Comparison of ENCODE assay signal across 8 cellular contexts in genomic region chr4:81471361-81472248, GRCh38. TPM values are rescaled to one million over a fixed set of nuclear protein-coding genes. Genes with fewer than 3 reads are reported as not detected.
DNase-seq lines count a peak whose midpoint lies in the region; ATAC-seq and TF ChIP-seq lines count a peak whose summit lies in the region.

RASGEF1B (minus strand) TSS chr4:81471907; CDS start chr4:81459508, 12,399 bp downstream.

- peak; percentile 92 for ATAC-seq in GM19395 (IDR thresholded peaks at IDR 0.05; ENCODE audit: unreplicated experiment)
- ATAC-seq in HG03520 (IDR thresholded peaks at IDR 0.05; ENCODE audit: unreplicated experiment), result peak; percentile 87

- H3K4me1 Mint-ChIP-seq in activated CD4-positive, alpha-beta memory T cell treated with anti-CD3 and anti-CD28 coated beads for 36 hours (ENCODE audit: low read depth), result peaks cover 32% of the 10 kb centered on the region

- no peak for DNase-seq in BJ (ENCODE audit: low read depth)
- peak; percentile 87 for DNase-seq in NCI-H774 (lab: John Stamatoyannopoulos, UW)
- peak; percentile 96 for DNase-seq in activated CD4-positive, alpha-beta memory T cell treated with anti-CD3 and anti-CD28 coated beads for 36 hours
- peak; percentile 88 to 97 for DNase-seq in lower leg skin (ENCODE audit: low spot score in 2 of 2)
- DNase-seq in stimulated activated CD4-positive, alpha-beta T cell treated with anti-CD3 and anti-CD28 coated beads, Interleukin-4, amount 100 ng/mL, for 4 hours, result peak; percentile 96 to 97

- H3K27ac ChIP-seq in duodenal mucosa (ENCODE audit: low read depth, low read length), result peak within 1 kb of the TSS; percentile 91

- peak within 1 kb of the TSS; percentile 88 for H3K4me3 Mint-ChIP-seq in activated CD4-positive, alpha-beta memory T cell treated with anti-CD3 and anti-CD28 coated beads for 36 hours

- peaks cover 21 to 27% of the 10 kb centered on the region in 2 donors for H3K4me1 ChIP-seq in duodenal mucosa (ENCODE audit: control insufficient read depth in 1 of 2, insufficient read depth in 2 of 2, low read length in 2 of 2)

- WGBS in lower leg skin, 2 donors, result 0% methylated on average over 21 to 46 of the region's 87 CpGs

- peak within 1 kb of the TSS; percentile 73 to 98 for H3K9ac ChIP-seq in duodenal mucosa (ENCODE audit: low read depth in 1 of 2, low read length in 2 of 2)

- no peaks in the 10 kb centered on the region for H3K36me3 Mint-ChIP-seq in activated CD4-positive, alpha-beta memory T cell treated with anti-CD3 and anti-CD28 coated beads for 36 hours

- no peak for TF ChIP-seq POLR2A in lower leg skin (IDR thresholded peaks at IDR 0.05)

- H3K27me3 ChIP-seq in BJ (ENCODE audit: control insufficient read depth, insufficient read depth, low read length) (peaks cover 17% of the 10 kb centered on the region), duodenal mucosa (ENCODE audit: control insufficient read depth in 1 of 2, insufficient read depth in 2 of 2, low read length in 2 of 2) (no peaks in the 10 kb centered on the region)

- H3K9me3 Mint-ChIP-seq in activated CD4-positive, alpha-beta memory T cell treated with anti-CD3 and anti-CD28 coated beads for 36 hours, result no peaks in the 10 kb centered on the region

- POLR2A ChIA-PET in BJ (lab: Charles Lee), result no interaction called here
- POLR2A ChIA-PET in activated CD4-positive, alpha-beta memory T cell treated with anti-CD3 and anti-CD28 coated beads for 36 hours (lab: Charles Lee), result interaction anchor here (0.8 to 2.3 kb wide), 6 partner anchors 20 to 742 kb away, joined by 3 to 10 read pairs (median 4); no protein-coding TSS in a partner anchor

- H3K36me3 ChIP-seq in BJ (ENCODE audit: control insufficient read depth, insufficient read depth, low read length), result no peaks in the 10 kb centered on the region
- no peaks in the 10 kb centered on the region for H3K36me3 ChIP-seq in duodenal mucosa (ENCODE audit: control insufficient read depth in 1 of 2, insufficient read depth in 2 of 2, low read length in 2 of 2)

- peak within 1 kb of the TSS; percentile 78 for H3K27ac Mint-ChIP-seq in activated CD4-positive, alpha-beta memory T cell treated with anti-CD3 and anti-CD28 coated beads for 36 hours

- intact Hi-C loops in activated CD4-positive, alpha-beta memory T cell treated with anti-CD3 and anti-CD28 coated beads for 36 hours (cut with micrococcal nuclease), result loop anchor here (1.0 to 5.0 kb wide), 9 partner anchors 21 to 957 kb away; partner anchors contain the start of gene HNRNPD
- intact Hi-C loops in lower leg skin (cut with DNase I; ENCODE audit: low total_unique reads), result loop anchor here (1.0 kb wide), 1 partner anchor 65 kb away; no protein-coding TSS in a partner anchor

- CTCF ChIA-PET in BJ (lab: Yijun Ruan, JAX), result interaction anchor here (0.8 to 1.5 kb wide), 4 partner anchors 269 to 797 kb away, joined by 3 to 5 read pairs (median 4); no protein-coding TSS in a partner anchor
- CTCF ChIA-PET in activated CD4-positive, alpha-beta memory T cell treated with anti-CD3 and anti-CD28 coated beads for 36 hours (lab: Charles Lee), result interaction anchor here (0.6 to 9.8 kb wide), 16 partner anchors 12 to 442 kb away, joined by 3 to 183 read pairs (median 3); no protein-coding TSS in a partner anchor

- H3K9me3 ChIP-seq in duodenal mucosa (ENCODE audit: control insufficient read depth in 1 of 2, low read length in 2 of 2), result no peaks in the 10 kb centered on the region

- H3K27me3 Mint-ChIP-seq in activated CD4-positive, alpha-beta memory T cell treated with anti-CD3 and anti-CD28 coated beads for 36 hours, result no peaks in the 10 kb centered on the region

- TF ChIP-seq CTCF in BJ (IDR thresholded peaks at IDR 0.05; ENCODE audit: insufficient read depth, low read depth, low read length) (no peak), lower leg skin (IDR thresholded peaks at IDR 0.05) (no peak)

- peak within 1 kb of the TSS; percentile 52 for H3K4me3 ChIP-seq in BJ (ENCODE audit: low read depth, low read length)
- H3K4me3 ChIP-seq in duodenal mucosa (ENCODE audit: low read depth in 1 of 2, low read length in 2 of 2), result peak within 1 kb of the TSS; percentile 95 to 99
- peak within 1 kb of the TSS; percentile 94 for H3K4me3 ChIP-seq in lower leg skin (ENCODE audit: low read depth, poor library complexity, severe bottlenecking)

RNA-seq across cellular contexts. Expression of gene RASGEF1B, which starts in this region (rescaled TPM):
- polyA plus RNA-seq in BJ (2011; rRNA removed), result not detected in 2 replicates
- polyA minus RNA-seq in BJ (2011; rRNA and poly(A)+ RNA removed), result not detected in 2 replicates
- total RNA-seq in activated CD4-positive, alpha-beta memory T cell treated with anti-CD3 and anti-CD28 coated beads for 36 hours, result 1 to 10 TPM; 4.4 to 4.6 TPM
- 10 to 100 TPM; 53.7 to 58.2 (median 57.6) TPM for total RNA-seq in lower leg skin

Comparison
In these comparisons a context has a peak if more than half of its experiments do, and no peak if none do; other contexts are left out.
1. RNA of gene RASGEF1B (total RNA-seq): 53.7 to 58.2 TPM in lower leg skin; 4.4 to 4.6 TPM in activated CD4-positive, alpha-beta memory T cell treated with anti-CD3 and anti-CD28 coated beads for 36 hours; every median in the first group is over 4 times any median in the second.
2. Peak in every context shown above with its lines, with median percentiles within 50 percentile points of each other: H3K4me3 ChIP-seq.